ENCODE assay signal across 9 cellular contexts in the genomic region with DNA sequence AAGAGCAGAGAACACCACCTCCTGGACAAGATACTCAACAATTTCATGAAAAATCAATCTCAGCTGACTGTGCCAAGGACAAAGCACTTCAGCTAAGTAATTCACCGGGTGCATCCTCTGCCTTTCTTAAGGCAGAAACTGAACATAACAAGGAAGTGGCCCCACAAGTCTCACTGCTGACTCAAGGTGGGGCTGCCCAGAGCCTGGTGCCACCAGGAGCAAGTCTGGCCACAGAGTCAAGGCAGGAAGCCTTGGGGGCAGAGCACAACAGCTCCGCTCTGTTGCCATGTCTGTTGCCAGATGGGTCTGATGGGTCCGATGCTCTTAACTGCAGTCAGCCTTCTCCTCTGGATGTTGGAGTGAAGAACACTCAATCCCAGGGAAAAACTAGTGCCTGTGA.
DNase-seq lines count a peak whose midpoint lies in the region; ATAC-seq and TF ChIP-seq lines count a peak whose summit lies in the region.
"Had no signal": no experiment of that assay in that cellular context is flagged by ENCODE, and none has a peak within 500 bp of the region (broad histone marks: within the 10 kb centered on the region; RNA-seq: fewer than 3 reads in every experiment).

No MANE protein-coding gene starts in this region.

- H3K27me3 ChIP-seq in heart right ventricle: no peaks in the 10 kb centered on the region

- H3K4me3 ChIP-seq in heart right ventricle: peak overlapping the region in 9 of 10 donors; percentile 2 to 65 (median 55)

- 39 to 49% methylated on average over 3 of the region's 3 CpGs for WGBS in heart right ventricle, 2 donors

- H3K4me3 Mint-ChIP-seq in activated CD8-positive, alpha-beta T cell treated with anti-CD3 and anti-CD28 coated beads, Interleukin-2, amount 10 ng/mL, durations not matched to agents 7 days and 5 days: peak overlapping the region; percentile 82
- no peak overlapping the region for H3K4me3 Mint-ChIP-seq in nephron progenitor cell
- H3K4me3 Mint-ChIP-seq: neural crest cell had no signal

- intact Hi-C loops in heart right ventricle (cut with DNase I): loop anchor here in 8 of 10 donors (5.0 to 10.0 kb wide), 11 partner anchors 36 to 249 kb away; no protein-coding TSS in a partner anchor

- POLR2A ChIA-PET in activated CD8-positive, alpha-beta T cell treated with anti-CD3 and anti-CD28 coated beads, Interleukin-2, amount 10 ng/mL, durations not matched to agents 7 days and 5 days (lab: Charles Lee): interaction anchor here (0.6 to 3.5 kb wide), 11 partner anchors 24 to 285 kb away, joined by 3 to 40 read pairs (median 4); no protein-coding TSS in a partner anchor

- peak overlapping the region; percentile 73 to 93 (median 90) for H3K27ac ChIP-seq in heart right ventricle

- H3K4me1 Mint-ChIP-seq in activated CD8-positive, alpha-beta T cell treated with anti-CD3 and anti-CD28 coated beads, Interleukin-2, amount 10 ng/mL, durations not matched to agents 7 days and 5 days (ENCODE audit: low read depth): peaks cover 63% of the 10 kb centered on the region
- peaks cover 53% of the 10 kb centered on the region for H3K4me1 Mint-ChIP-seq in nephron progenitor cell

- no peaks in the 10 kb centered on the region for H3K9me3 Mint-ChIP-seq in activated CD8-positive, alpha-beta T cell treated with anti-CD3 and anti-CD28 coated beads, Interleukin-2, amount 10 ng/mL, durations not matched to agents 7 days and 5 days (ENCODE audit: insufficient read depth)
- H3K9me3 Mint-ChIP-seq in nephron progenitor cell: no peaks in the 10 kb centered on the region
- H3K9me3 Mint-ChIP-seq: neural crest cell had no signal

- no peaks in the 10 kb centered on the region for H3K9me3 ChIP-seq in heart right ventricle

- DNase-seq in activated CD8-positive, alpha-beta T cell treated with anti-CD3 and anti-CD28 coated beads, Interleukin-2, amount 10 ng/mL, durations not matched to agents 7 days and 5 days: peak; percentile 69
- DNase-seq in heart right ventricle (peak in 1 of 2 donors; percentile 28), nephron progenitor cell (no peak), omental fat pad (ENCODE audit: low spot score) (no peak)
- DNase-seq in stimulated activated CD8-positive, alpha-beta memory T cell treated with anti-CD3 and anti-CD28 coated beads, Interleukin-15, amount 100 ng/mL, for 48 hours (ENCODE audit: low read depth in 2 of 2): peak; percentile 49 to 55

- peaks cover 0 to 55% (median 0%) of the 10 kb centered on the region in 9 donors for H3K36me3 ChIP-seq in heart right ventricle

- peaks cover 42% of the 10 kb centered on the region for H3K36me3 Mint-ChIP-seq in activated CD8-positive, alpha-beta T cell treated with anti-CD3 and anti-CD28 coated beads, Interleukin-2, amount 10 ng/mL, durations not matched to agents 7 days and 5 days (ENCODE audit: low read depth)
- H3K36me3 Mint-ChIP-seq in nephron progenitor cell (ENCODE audit: low read depth): peaks cover 59% of the 10 kb centered on the region

- H3K4me1 ChIP-seq in heart right ventricle: peaks cover 50 to 100% (median 89%) of the 10 kb centered on the region in 9 donors

- no peaks in the 10 kb centered on the region for H3K27me3 Mint-ChIP-seq in activated CD8-positive, alpha-beta T cell treated with anti-CD3 and anti-CD28 coated beads, Interleukin-2, amount 10 ng/mL, durations not matched to agents 7 days and 5 days (ENCODE audit: low read depth)
- H3K27me3 Mint-ChIP-seq in nephron progenitor cell (ENCODE audit: low read depth, poor library complexity): no peaks in the 10 kb centered on the region

- CTCF ChIA-PET in activated CD8-positive, alpha-beta T cell treated with anti-CD3 and anti-CD28 coated beads, Interleukin-2, amount 10 ng/mL, durations not matched to agents 7 days and 5 days (lab: Charles Lee): interaction anchor here (0.6 to 5.4 kb wide), 22 partner anchors 10 to 284 kb away, joined by 3 to 55 read pairs (median 4); no protein-coding TSS in a partner anchor

- ATAC-seq in HG02642 (IDR thresholded peaks at IDR 0.05; ENCODE audit: poor library complexity, unreplicated experiment) (peak; percentile 23), heart right ventricle (peak in 3 of 8 donors; percentile 2 to 6 (median 3)), GM18498 (IDR thresholded peaks at IDR 0.05; ENCODE audit: unreplicated experiment) (no peak), HG02885 (IDR thresholded peaks at IDR 0.05; ENCODE audit: poor library complexity, unreplicated experiment) (no peak), omental fat pad (ENCODE audit: low FRiP score) (no peak)
- ATAC-seq in activated CD8-positive, alpha-beta T cell treated with anti-CD3 and anti-CD28 coated beads, Interleukin-2, amount 10 ng/mL, durations not matched to agents 7 days and 5 days: peak; percentile 45

- peak overlapping the region; percentile 95 for H3K27ac Mint-ChIP-seq in activated CD8-positive, alpha-beta T cell treated with anti-CD3 and anti-CD28 coated beads, Interleukin-2, amount 10 ng/mL, durations not matched to agents 7 days and 5 days
- no peak overlapping the region for H3K27ac Mint-ChIP-seq in nephron progenitor cell

- TF ChIP-seq CTCF in heart right ventricle (IDR thresholded peaks at IDR 0.05) (peak in 2 of 9 donors; percentile 1 to 13), nephron progenitor cell (IDR thresholded peaks at IDR 0.05) (no peak), omental fat pad (IDR thresholded peaks at IDR 0.05) (no peak)

Comparison
In these comparisons a context has a peak if more than half of its experiments do, and no peak if none do; other contexts are left out.
1. ATAC-seq: peak in HG02642 (single experiment) and activated CD8-positive, alpha-beta T cell treated with anti-CD3 and anti-CD28 coated beads, Interleukin-2, amount 10 ng/mL, durations not matched to agents 7 days and 5 days (single experiment); none in GM18498 (single experiment), HG02885 (single experiment) and omental fat pad (single experiment).
2. DNase-seq: peak in activated CD8-positive, alpha-beta T cell treated with anti-CD3 and anti-CD28 coated beads, Interleukin-2, amount 10 ng/mL, durations not matched to agents 7 days and 5 days (single experiment) and stimulated activated CD8-positive, alpha-beta memory T cell treated with anti-CD3 and anti-CD28 coated beads, Interleukin-15, amount 100 ng/mL, for 48 hours (2 of 2); none in nephron progenitor cell (single experiment) and omental fat pad (single experiment).